ENCODE assay signal across 1 cellular context in genomic region chr16:73056911-73057310, GRCh38.
TF ChIP-seq lines count a peak whose summit lies in the region.

No MANE protein-coding gene starts in this region.

TF ChIP-seq in SK-N-SH treated with all-trans-retinoic acid at 6 μM for 48 hours, 23 proteins besides CTCF, POLR2A, EP300 and RAD21 (continued from another document):
- TF ChIP-seq POU6F1 (CRISPR knock-in tag; IDR thresholded peaks at IDR 0.05; ENCODE audit: borderline replicate concordance, low read depth) (no peak), TSHZ2 (CRISPR knock-in tag; IDR thresholded peaks at IDR 0.05) (no peak), CSDC2 (CRISPR knock-in tag; IDR thresholded peaks at IDR 0.05) (no peak), PATZ1 (CRISPR knock-in tag; IDR thresholded peaks at IDR 0.05; ENCODE audit: borderline replicate concordance) (no peak), ZC3H10 (CRISPR knock-in tag; IDR thresholded peaks at IDR 0.05) (no peak), OSR1 (CRISPR knock-in tag; IDR thresholded peaks at IDR 0.05) (no peak), SNAI2 (CRISPR knock-in tag; IDR thresholded peaks at IDR 0.05) (no peak), TOX (CRISPR knock-in tag; IDR thresholded peaks at IDR 0.05; ENCODE audit: borderline replicate concordance) (no peak), ZFP30 (CRISPR knock-in tag; IDR thresholded peaks at IDR 0.05) (no peak), GLIS3 (CRISPR knock-in tag; IDR thresholded peaks at IDR 0.05) (no peak)
